Comparison of ENCODE assay signal across 14 cellular contexts in genomic region chr14:93956082-93956481, GRCh38. TPM values are rescaled to one million over a fixed set of nuclear protein-coding genes. Genes with fewer than 3 reads are reported as not detected.
DNase-seq lines count a peak whose midpoint lies in the region; ATAC-seq and TF ChIP-seq lines count a peak whose summit lies in the region.
"Had no signal": no experiment of that assay in that cellular context is flagged by ENCODE, and none has a peak within 500 bp of the region (broad histone marks: within the 10 kb centered on the region; RNA-seq: fewer than 3 reads in every experiment).

No MANE protein-coding gene starts in this region.

- H2BK120ac ChIP-seq in neuronal stem cell (ENCODE audit: low read depth, low read length), result no peak overlapping the region

- H3K36me3 ChIP-seq in neuronal stem cell (replicated peaks in 1 of 2; ENCODE audit: control insufficient read depth in 2 of 2, insufficient read depth in 2 of 2, low read length in 2 of 2), result no peaks in the 10 kb centered on the region

- peaks cover 0 to 6% (median 0%) of the 10 kb centered on the region in 3 experiments for H3K27me3 ChIP-seq in neuronal stem cell (ENCODE audit: control insufficient read depth in 3 of 3, insufficient read depth in 3 of 3, low read depth in 1 of 3, low read length in 3 of 3)

- H4K8ac ChIP-seq in neuronal stem cell (ENCODE audit: low read depth, low read length), result no peak overlapping the region

- H2BK12ac ChIP-seq in neuronal stem cell (ENCODE audit: low read length), result no peak overlapping the region

- DNase-seq in DMS53 (lab: John Stamatoyannopoulos, UW) (peak; percentile 14), DMS53 treated with DMSO at 0.1 percent for 48 hours (lab: John Stamatoyannopoulos, UW; ENCODE audit: unreplicated experiment) (no peak), neuronal stem cell (ENCODE audit: low spot score) (no peak), SK-N-DZ (ENCODE audit: low spot score) (no peak), retina (no peak)
- no peak for DNase-seq in activated naive CD8-positive, alpha-beta T cell treated with anti-CD3 and anti-CD28 coated beads, Interleukin-2, amount 10 ng/mL, durations not matched to agents 7 days and 5 days
- DNase-seq: DMS79 treated with DMSO at 0.1 percent for 48 hours, NCI-H2171 had no signal

- no peak for TF ChIP-seq CTCF in GM12875 (IDR thresholded peaks at IDR 0.05; ENCODE audit: borderline replicate concordance, insufficient read depth, low read depth, low read length)

- H3K4me3 Mint-ChIP-seq in activated naive CD8-positive, alpha-beta T cell treated with anti-CD3 and anti-CD28 coated beads, Interleukin-2, amount 10 ng/mL, durations not matched to agents 7 days and 5 days, result peak overlapping the region; percentile 80

- no peak overlapping the region for H3K27ac ChIP-seq in neuronal stem cell (replicated peaks; ENCODE audit: low read length)
- H3K27ac ChIP-seq: 22Rv1 had no signal

- no peak overlapping the region for H2BK15ac ChIP-seq in neuronal stem cell (ENCODE audit: low read length)

- H3K4me2 ChIP-seq in neuronal stem cell (ENCODE audit: insufficient read depth, low read length, poor library complexity, severe bottlenecking), result no peak overlapping the region

- no peaks in the 10 kb centered on the region for H3K9me3 ChIP-seq in neuronal stem cell (replicated peaks in 1 of 2; ENCODE audit: control insufficient read depth in 2 of 2, insufficient read depth in 1 of 2, low read depth in 1 of 2, low read length in 2 of 2)

- no peak overlapping the region for H3K14ac ChIP-seq in neuronal stem cell (ENCODE audit: low read length)

- H3K27me3 Mint-ChIP-seq in activated naive CD8-positive, alpha-beta T cell treated with anti-CD3 and anti-CD28 coated beads, Interleukin-2, amount 10 ng/mL, durations not matched to agents 7 days and 5 days, result no peaks in the 10 kb centered on the region

- H3K18ac ChIP-seq in neuronal stem cell (ENCODE audit: low read length), result no peak overlapping the region

- H3K4me1 Mint-ChIP-seq in activated naive CD8-positive, alpha-beta T cell treated with anti-CD3 and anti-CD28 coated beads, Interleukin-2, amount 10 ng/mL, durations not matched to agents 7 days and 5 days, result peaks cover 79% of the 10 kb centered on the region

- H3K27ac Mint-ChIP-seq in activated naive CD8-positive, alpha-beta T cell treated with anti-CD3 and anti-CD28 coated beads, Interleukin-2, amount 10 ng/mL, durations not matched to agents 7 days and 5 days, result peak overlapping the region; percentile 84

- no peak for ATAC-seq in activated naive CD8-positive, alpha-beta T cell treated with anti-CD3 and anti-CD28 coated beads, Interleukin-2, amount 10 ng/mL, durations not matched to agents 7 days and 5 days (ENCODE audit: low read depth)
- ATAC-seq in HG02884 (IDR thresholded peaks at IDR 0.05; ENCODE audit: unreplicated experiment), result no peak

- no CpG with 5 or more reads among the region's 4 CpGs for WGBS in neuronal stem cell (ENCODE audit: extremely low coverage in 2 of 2, insufficient read length in 2 of 2, insufficient replicate concordance in 1 of 2), 2 donors

- H2AK5ac ChIP-seq in neuronal stem cell (ENCODE audit: low read depth, low read length), result no peak overlapping the region

- H3K9ac ChIP-seq in neuronal stem cell (ENCODE audit: low read depth, low read length, poor library complexity), result no peak overlapping the region

- H3K9me3 Mint-ChIP-seq in activated naive CD8-positive, alpha-beta T cell treated with anti-CD3 and anti-CD28 coated beads, Interleukin-2, amount 10 ng/mL, durations not matched to agents 7 days and 5 days, result no peaks in the 10 kb centered on the region

- H3K23ac ChIP-seq in neuronal stem cell (ENCODE audit: low read depth, low read length, poor library complexity), result no peak overlapping the region

- peaks cover 6 to 12% of the 10 kb centered on the region in 2 donors for H3K4me1 ChIP-seq in neuronal stem cell (ENCODE audit: control insufficient read depth in 2 of 2, insufficient read depth in 1 of 2, low read depth in 1 of 2, low read length in 2 of 2)

- H2AFZ ChIP-seq in neuronal stem cell (ENCODE audit: low read length), result no peak overlapping the region

- POLR2A ChIA-PET in activated naive CD8-positive, alpha-beta T cell treated with anti-CD3 and anti-CD28 coated beads, Interleukin-2, amount 10 ng/mL, durations not matched to agents 7 days and 5 days (lab: Charles Lee), result interaction anchor here (2.0 to 9.9 kb wide), 3 partner anchors 8 to 17 kb away, joined by 9 to 190 read pairs (median 9); partner anchors contain the start of gene ASB2

- H3K4me3 ChIP-seq in GM12875 (ENCODE audit: low read depth, low read length) (peak overlapping the region; percentile 60), neuronal stem cell (ENCODE audit: low read length in 2 of 2) (no peak overlapping the region)

- no peaks in the 10 kb centered on the region for H3K36me3 Mint-ChIP-seq in activated naive CD8-positive, alpha-beta T cell treated with anti-CD3 and anti-CD28 coated beads, Interleukin-2, amount 10 ng/mL, durations not matched to agents 7 days and 5 days

- H3K79me1 ChIP-seq in neuronal stem cell (ENCODE audit: low read depth, low read length), result no peaks in the 10 kb centered on the region

- peak overlapping the region; percentile 27 for H2BK5ac ChIP-seq in neuronal stem cell (ENCODE audit: low read length)

- H4K91ac ChIP-seq in neuronal stem cell (ENCODE audit: low read depth, low read length, poor library complexity), result no peak overlapping the region

- no peak overlapping the region for H3K4ac ChIP-seq in neuronal stem cell (ENCODE audit: low read length)

RNA-seq across cellular contexts. Expression of gene ASB2, which starts 20.3 kb away (rescaled TPM):
- 10 to 100 TPM; 21.3 to 24.0 TPM for total RNA-seq in activated naive CD8-positive, alpha-beta T cell treated with anti-CD3 and anti-CD28 coated beads, Interleukin-2, amount 10 ng/mL, durations not matched to agents 7 days and 5 days
- 0.43 TPM for polyA plus RNA-seq in neuronal stem cell (2013, experiment 1 of 2)
- polyA plus RNA-seq in neuronal stem cell (2013, experiment 2 of 2), result 0.50 TPM
- 0.60 TPM in 1 of 2 replicates, not detected in the other for polyA plus RNA-seq in SK-N-DZ (2014; cell fraction: cytosol; rRNA removed)
- not detected in 2 replicates for polyA plus RNA-seq in SK-N-DZ (2014; cell fraction: nucleus; rRNA removed)

RNA-seq across cellular contexts. Expression of gene FAM181A, which starts 28.9 kb away (rescaled TPM):
- not detected for total RNA-seq in activated naive CD8-positive, alpha-beta T cell treated with anti-CD3 and anti-CD28 coated beads, Interleukin-2, amount 10 ng/mL, durations not matched to agents 7 days and 5 days
- 2.3 TPM for polyA plus RNA-seq in neuronal stem cell (2013, experiment 1 of 2)
- polyA plus RNA-seq in neuronal stem cell (2013, experiment 2 of 2), result 2.4 TPM
- 0.36 TPM in 1 of 2 replicates, not detected in the other for polyA plus RNA-seq in SK-N-DZ (2014; cell fraction: cytosol; rRNA removed)
- polyA plus RNA-seq in SK-N-DZ (2014; cell fraction: nucleus; rRNA removed), result not detected in 2 replicates
- polyA plus RNA-seq: adipose tissue had no signal

RNA-seq across cellular contexts. Expression of gene CCDC197, which starts 41.0 kb away (rescaled TPM):
- under 1 TPM in 1 of 2 experiments, not detected in 1; 0.25 TPM for total RNA-seq in activated naive CD8-positive, alpha-beta T cell treated with anti-CD3 and anti-CD28 coated beads, Interleukin-2, amount 10 ng/mL, durations not matched to agents 7 days and 5 days
- not detected for polyA plus RNA-seq in neuronal stem cell (2013, experiment 1 of 2)
- not detected for polyA plus RNA-seq in neuronal stem cell (2013, experiment 2 of 2)
- polyA plus RNA-seq in SK-N-DZ (2014; cell fraction: cytosol; rRNA removed), result not detected in 2 replicates
- polyA plus RNA-seq in SK-N-DZ (2014; cell fraction: nucleus; rRNA removed), result not detected in 2 replicates
- polyA plus RNA-seq: adipose tissue, neural cell, thymus had no signal
